Comparison of ENCODE assay signal across 1 cellular context in genomic region chr4:32000846-32001488, GRCh38.
TF ChIP-seq lines count a peak whose summit lies in the region.

No MANE protein-coding gene starts in this region.

TF ChIP-seq in HCT116, 20 proteins besides CTCF, POLR2A, EP300 and RAD21 (continued from another document):
- TF ChIP-seq, protein P1, sequence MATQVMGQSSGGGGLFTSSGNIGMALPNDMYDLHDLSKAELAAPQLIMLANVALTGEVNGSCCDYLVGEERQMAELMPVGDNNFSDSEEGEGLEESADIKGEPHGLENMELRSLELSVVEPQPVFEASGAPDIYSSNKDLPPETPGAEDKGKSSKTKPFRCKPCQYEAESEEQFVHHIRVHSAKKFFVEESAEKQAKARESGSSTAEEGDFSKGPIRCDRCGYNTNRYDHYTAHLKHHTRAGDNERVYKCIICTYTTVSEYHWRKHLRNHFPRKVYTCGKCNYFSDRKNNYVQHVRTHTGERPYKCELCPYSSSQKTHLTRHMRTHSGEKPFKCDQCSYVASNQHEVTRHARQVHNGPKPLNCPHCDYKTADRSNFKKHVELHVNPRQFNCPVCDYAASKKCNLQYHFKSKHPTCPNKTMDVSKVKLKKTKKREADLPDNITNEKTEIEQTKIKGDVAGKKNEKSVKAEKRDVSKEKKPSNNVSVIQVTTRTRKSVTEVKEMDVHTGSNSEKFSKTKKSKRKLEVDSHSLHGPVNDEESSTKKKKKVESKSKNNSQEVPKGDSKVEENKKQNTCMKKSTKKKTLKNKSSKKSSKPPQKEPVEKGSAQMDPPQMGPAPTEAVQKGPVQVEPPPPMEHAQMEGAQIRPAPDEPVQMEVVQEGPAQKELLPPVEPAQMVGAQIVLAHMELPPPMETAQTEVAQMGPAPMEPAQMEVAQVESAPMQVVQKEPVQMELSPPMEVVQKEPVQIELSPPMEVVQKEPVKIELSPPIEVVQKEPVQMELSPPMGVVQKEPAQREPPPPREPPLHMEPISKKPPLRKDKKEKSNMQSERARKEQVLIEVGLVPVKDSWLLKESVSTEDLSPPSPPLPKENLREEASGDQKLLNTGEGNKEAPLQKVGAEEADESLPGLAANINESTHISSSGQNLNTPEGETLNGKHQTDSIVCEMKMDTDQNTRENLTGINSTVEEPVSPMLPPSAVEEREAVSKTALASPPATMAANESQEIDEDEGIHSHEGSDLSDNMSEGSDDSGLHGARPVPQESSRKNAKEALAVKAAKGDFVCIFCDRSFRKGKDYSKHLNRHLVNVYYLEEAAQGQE (IDR thresholded peaks at IDR 0.05; ENCODE audit: low read depth) = no peak
- TF ChIP-seq EZH2 (IDR thresholded peaks at IDR 0.05) (no peak), TCF7L2 (IDR thresholded peaks at IDR 0.05; ENCODE audit: borderline replicate concordance, extremely low read depth, insufficient read depth, insufficient read length) (no peak)
